ENCODE assay signal across 8 cellular contexts in genomic region chr19:9818734-9819589, GRCh38. TPM values are rescaled to one million over a fixed set of nuclear protein-coding genes. Genes with fewer than 3 reads are reported as not detected.
DNase-seq lines count a peak whose midpoint lies in the region; ATAC-seq and TF ChIP-seq lines count a peak whose summit lies in the region.

TSS of gene FBXL12 (minus strand) at chr19:9819079. CDS start at chr19:9818813, 266 bp downstream.

- peak; percentile 94 for ATAC-seq in GM19324 (IDR thresholded peaks at IDR 0.05; ENCODE audit: low FRiP score, unreplicated experiment)
- ATAC-seq in HG03469 (IDR thresholded peaks at IDR 0.05; ENCODE audit: unreplicated experiment): peak; percentile 71
- ATAC-seq in left colon: peak; percentile 84

- peak within 1 kb of the TSS; percentile 87 for H3K4me3 Mint-ChIP-seq in activated CD4-positive, alpha-beta T cell treated with anti-CD3 and anti-CD28 coated beads, Interleukin-2, amount 10 ng/mL, durations not matched to agents 7 days and 5 days

- peak within 1 kb of the TSS; percentile 97 for H3K27ac Mint-ChIP-seq in activated CD4-positive, alpha-beta T cell treated with anti-CD3 and anti-CD28 coated beads, Interleukin-2, amount 10 ng/mL, durations not matched to agents 7 days and 5 days

- DNase-seq in BJ (ENCODE audit: low read depth) (peak; percentile 94), NCI-H69 (lab: John Stamatoyannopoulos, UW) (peak; percentile 100), coronary artery (ENCODE audit: low spot score) (peak; percentile 100), left colon (peak; percentile 100)
- peak; percentile 100 for DNase-seq in activated CD4-positive, alpha-beta T cell treated with anti-CD3 and anti-CD28 coated beads, Interleukin-2, amount 10 ng/mL, durations not matched to agents 7 days and 5 days
- peak; percentile 100 for DNase-seq in stimulated activated CD4-positive, alpha-beta T cell treated with anti-CD3 and anti-CD28 coated beads, Interleukin-1b, Interleukin-23, amount 100 ng/mL, for 48 hours

- no peaks in the 10 kb centered on the region for H3K36me3 ChIP-seq in BJ (ENCODE audit: control insufficient read depth, insufficient read depth, low read length)

- peaks cover 12% of the 10 kb centered on the region for H3K9me3 Mint-ChIP-seq in activated CD4-positive, alpha-beta T cell treated with anti-CD3 and anti-CD28 coated beads, Interleukin-2, amount 10 ng/mL, durations not matched to agents 7 days and 5 days

- CTCF ChIA-PET in BJ (lab: Yijun Ruan, JAX): interaction anchor here (0.7 to 1.2 kb wide), 2 partner anchors 22 to 23 kb away, joined by 4 read pairs; no protein-coding TSS in a partner anchor
- CTCF ChIA-PET in activated CD4-positive, alpha-beta T cell treated with anti-CD3 and anti-CD28 coated beads, Interleukin-2, amount 10 ng/mL, durations not matched to agents 7 days and 5 days (lab: Charles Lee): interaction anchor here (0.5 to 1.7 kb wide), 5 partner anchors 11 to 773 kb away, joined by 3 to 7 read pairs (median 3); no protein-coding TSS in a partner anchor

- H3K27me3 Mint-ChIP-seq in activated CD4-positive, alpha-beta T cell treated with anti-CD3 and anti-CD28 coated beads, Interleukin-2, amount 10 ng/mL, durations not matched to agents 7 days and 5 days: no peaks in the 10 kb centered on the region

- POLR2A ChIA-PET in BJ (lab: Charles Lee): interaction anchor here (0.5 kb wide), 1 partner anchor 515 kb away, joined by 4 read pairs; no protein-coding TSS in a partner anchor
- POLR2A ChIA-PET in activated CD4-positive, alpha-beta T cell treated with anti-CD3 and anti-CD28 coated beads, Interleukin-2, amount 10 ng/mL, durations not matched to agents 7 days and 5 days (lab: Charles Lee): interaction anchor here (0.6 kb wide), 2 partner anchors 44 to 50 kb away, joined by 4 read pairs; partner anchors contain the start of gene ZNF846

- H3K36me3 Mint-ChIP-seq in activated CD4-positive, alpha-beta T cell treated with anti-CD3 and anti-CD28 coated beads, Interleukin-2, amount 10 ng/mL, durations not matched to agents 7 days and 5 days (ENCODE audit: low read depth): peaks cover 40% of the 10 kb centered on the region

- peaks cover 34% of the 10 kb centered on the region for H3K4me1 Mint-ChIP-seq in activated CD4-positive, alpha-beta T cell treated with anti-CD3 and anti-CD28 coated beads, Interleukin-2, amount 10 ng/mL, durations not matched to agents 7 days and 5 days

- H3K4me3 ChIP-seq in BJ (ENCODE audit: low read depth, low read length) (peak within 1 kb of the TSS; percentile 96), coronary artery (peak within 1 kb of the TSS; percentile 100)

- H3K27me3 ChIP-seq in BJ (ENCODE audit: control insufficient read depth, insufficient read depth, low read length): no peaks in the 10 kb centered on the region

- peak within 1 kb of the TSS; percentile 88 to 99 for H3K27ac ChIP-seq in coronary artery

- intact Hi-C loops in left colon (cut with DNase I, micrococcal nuclease): no loop called here

- TF ChIP-seq CTCF in BJ (IDR thresholded peaks at IDR 0.05; ENCODE audit: insufficient read depth, low read depth, low read length) (no peak), coronary artery (IDR thresholded peaks at IDR 0.05) (no peak)

RNA-seq across cellular contexts. Expression of gene FBXL12, which starts in this region (rescaled TPM):
- polyA plus RNA-seq in BJ (2011; rRNA removed): 23.5 and 35.3 TPM in 2 replicates
- 11.5 and 13.1 TPM in 2 replicates for polyA minus RNA-seq in BJ (2011; rRNA and poly(A)+ RNA removed)
- 10 to 100 TPM; 20.9 to 25.6 TPM for total RNA-seq in activated CD4-positive, alpha-beta T cell treated with anti-CD3 and anti-CD28 coated beads, Interleukin-2, amount 10 ng/mL, durations not matched to agents 7 days and 5 days
- 10 to 100 TPM; 26.5 to 31.1 TPM for total RNA-seq in left colon

Comparison
In these comparisons a context has a peak if more than half of its experiments do, and no peak if none do; other contexts are left out.
1. Peak in every context shown above with its lines: DNase-seq, ATAC-seq, H3K4me3 ChIP-seq and H3K27ac ChIP-seq.